ENCODE assay signal across 9 cellular contexts in the genomic region with DNA sequence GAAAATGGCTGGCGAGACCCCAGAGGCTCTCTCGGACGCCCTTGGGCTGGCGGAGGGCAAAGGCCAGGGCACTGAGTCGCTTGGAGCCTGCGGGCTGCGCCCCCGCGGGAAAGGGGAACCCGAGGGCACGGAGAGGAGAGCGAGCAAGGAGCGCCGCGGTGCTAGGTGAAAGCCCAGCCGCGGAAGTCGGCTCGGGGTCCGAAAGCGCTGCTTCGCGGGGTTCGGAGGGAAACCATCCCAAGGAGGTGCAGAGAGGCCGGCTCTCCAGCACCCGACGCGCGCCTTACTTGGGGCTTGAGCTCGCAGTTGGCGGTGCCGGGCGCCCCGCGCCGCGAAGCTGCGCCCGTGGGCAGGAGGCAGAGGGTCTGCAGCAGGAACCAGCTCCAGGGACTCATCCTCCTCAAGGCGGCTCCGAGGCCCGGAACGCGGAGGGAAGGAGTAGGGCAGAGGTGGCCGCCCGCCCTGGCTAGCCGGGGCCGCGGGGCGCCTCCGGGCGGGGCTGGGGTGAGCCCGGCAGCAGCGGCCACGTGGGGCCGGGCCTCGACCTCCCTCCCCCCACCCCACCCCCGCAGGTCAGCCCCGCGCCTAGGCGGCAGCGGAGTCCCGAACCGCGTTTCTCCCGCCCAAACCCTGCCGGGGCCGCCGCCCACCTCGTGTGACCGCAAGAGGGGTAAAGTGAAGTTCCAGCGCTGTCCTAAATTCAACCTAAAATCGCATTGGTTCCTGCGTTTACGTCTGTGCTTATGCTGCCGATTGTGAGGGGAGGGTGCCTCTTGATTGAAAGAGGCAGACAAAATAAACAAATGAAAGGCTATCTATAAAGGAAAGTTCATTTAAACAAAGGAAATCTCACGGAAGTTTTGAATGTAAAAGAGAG.
A peak's percentile ranks its signal among the peaks of the same experiment; 100 is the strongest.
DNase-seq lines count a peak whose midpoint lies in the region; ATAC-seq and TF ChIP-seq lines count a peak whose summit lies in the region.
"Had no signal": no experiment of that assay in that cellular context is flagged by ENCODE, and none has a peak within 500 bp of the region (broad histone marks: within the 10 kb centered on the region; RNA-seq: fewer than 3 reads in every experiment).

A gene with protein sequence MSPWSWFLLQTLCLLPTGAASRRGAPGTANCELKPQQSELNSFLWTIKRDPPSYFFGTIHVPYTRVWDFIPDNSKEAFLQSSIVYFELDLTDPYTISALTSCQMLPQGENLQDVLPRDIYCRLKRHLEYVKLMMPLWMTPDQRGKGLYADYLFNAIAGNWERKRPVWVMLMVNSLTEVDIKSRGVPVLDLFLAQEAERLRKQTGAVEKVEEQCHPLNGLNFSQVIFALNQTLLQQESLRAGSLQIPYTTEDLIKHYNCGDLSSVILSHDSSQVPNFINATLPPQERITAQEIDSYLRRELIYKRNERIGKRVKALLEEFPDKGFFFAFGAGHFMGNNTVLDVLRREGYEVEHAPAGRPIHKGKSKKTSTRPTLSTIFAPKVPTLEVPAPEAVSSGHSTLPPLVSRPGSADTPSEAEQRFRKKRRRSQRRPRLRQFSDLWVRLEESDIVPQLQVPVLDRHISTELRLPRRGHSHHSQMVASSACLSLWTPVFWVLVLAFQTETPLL (minus strand): TSS at position 440 of the 877 bp plus-strand sequence. CDS start 45 bp downstream, at position 395.

- H3K36me3 ChIP-seq in brain microvascular endothelial cell (replicated peaks) = no peaks in the 10 kb centered on the region

- H3K27me3 ChIP-seq in brain microvascular endothelial cell (replicated peaks) = peaks cover 12% of the 10 kb centered on the region

- H3K4me3 ChIP-seq in brain microvascular endothelial cell (ENCODE audit: low read depth, low read length) = peak within 1 kb of the TSS; percentile 53

- no peak for ATAC-seq in HG03135 (IDR thresholded peaks at IDR 0.05; ENCODE audit: unreplicated experiment)

- no peak for TF ChIP-seq CTCF in brain microvascular endothelial cell (IDR thresholded peaks at IDR 0.05; ENCODE audit: low read depth, low read length, missing control alignments)

- no peak within 1 kb of the TSS for H3K27ac ChIP-seq in brain microvascular endothelial cell
- H3K27ac ChIP-seq: 22Rv1 had no signal

- in situ Hi-C loops in brain microvascular endothelial cell (cut with HindIII; ENCODE audit: low pct_ligation_motif_present, low sequenced_read_pairs) = no loop called here

- DNase-seq in DMS53 (lab: John Stamatoyannopoulos, UW) (peak; percentile 54), DMS53 treated with DMSO at 0.1 percent for 48 hours (lab: John Stamatoyannopoulos, UW; ENCODE audit: unreplicated experiment) (no peak), SW480 (ENCODE audit: low spot score) (peak; percentile 51), brain microvascular endothelial cell (no peak), left kidney (ENCODE audit: low read depth, low spot score) (peak; percentile 57), NCI-H146 treated with DMSO at 0.1 percent for 48 hours (lab: John Stamatoyannopoulos, UW; ENCODE audit: unreplicated experiment) (no peak)
- DNase-seq in stimulated activated CD8-positive, alpha-beta memory T cell treated with anti-CD3 and anti-CD28 coated beads, Interleukin-12 subunit alpha, Interleukin-12 subunit beta, amount 100 ng/mL, for 4 hours (ENCODE audit: low read depth) = peak; percentile 31

Comparison
In these comparisons a context has a peak if more than half of its experiments do, and no peak if none do; other contexts are left out.
1. DNase-seq: peak in DMS53 (single experiment), SW480 (single experiment), left kidney (single experiment) and stimulated activated CD8-positive, alpha-beta memory T cell treated with anti-CD3 and anti-CD28 coated beads, Interleukin-12 subunit alpha, Interleukin-12 subunit beta, amount 100 ng/mL, for 4 hours (single experiment); none in DMS53 treated with DMSO at 0.1 percent for 48 hours (single experiment), brain microvascular endothelial cell (single experiment) and NCI-H146 treated with DMSO at 0.1 percent for 48 hours (single experiment).